Comparison of ENCODE assay signal across 13 cellular contexts in the genomic region with DNA sequence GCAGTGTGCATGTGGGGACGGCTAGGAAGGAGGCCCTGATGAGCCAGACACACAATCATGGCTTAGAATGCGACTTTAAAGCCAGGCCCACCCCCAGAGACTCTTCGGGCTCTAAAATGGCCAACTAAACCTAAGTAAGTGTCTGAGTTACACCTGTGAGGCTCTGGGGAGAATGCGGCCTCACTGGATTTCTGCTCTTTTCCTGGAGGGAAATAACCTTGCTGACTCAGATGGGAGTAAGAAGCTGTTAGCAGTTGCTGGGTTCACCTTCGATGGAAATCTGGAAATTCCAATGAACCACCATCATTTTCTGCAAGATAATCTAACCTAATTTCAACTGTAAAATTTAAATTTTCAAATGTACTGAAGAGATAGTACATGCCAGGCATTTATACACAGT.
DNase-seq lines count a peak whose midpoint lies in the region; ATAC-seq, FAIRE-seq and TF ChIP-seq lines count a peak whose summit lies in the region.
"Had no signal": no experiment of that assay in that cellular context is flagged by ENCODE, and none has a peak within 500 bp of the region (broad histone marks: within the 10 kb centered on the region; RNA-seq: fewer than 3 reads in every experiment).

No MANE protein-coding gene starts in this region.

- H2AFZ ChIP-seq in keratinocyte (ENCODE audit: control insufficient read depth, low read length), result no peak overlapping the region

- H3K36me3 Mint-ChIP-seq in activated CD4-positive, alpha-beta T cell treated with anti-CD3 and anti-CD28 coated beads for 36 hours (ENCODE audit: low read depth), result peaks cover 1% of the 10 kb centered on the region
- no peaks in the 10 kb centered on the region for H3K36me3 Mint-ChIP-seq in activated T-helper 2 cell treated with anti-CD3 and anti-CD28 coated beads, Interferon-gamma antibody, Interleukin-2, Interleukin-4, amounts not matched to agents 10 μg/mL and 5 μg/mL and 100 μg/mL, durations not matched to agents 14 hours and 24 hours and 36 hours (ENCODE audit: low read depth)

- no peak for ATAC-seq in activated CD4-positive, alpha-beta T cell treated with anti-CD3 and anti-CD28 coated beads for 36 hours

- FAIRE-seq in keratinocyte (lab: Jason Lieb, UNC), result peak; percentile 59
- no peak for FAIRE-seq in HTR-8/SVneo (lab: Jason Lieb, UNC)
- FAIRE-seq: G401.6 had no signal

- dilution Hi-C loops in keratinocyte (cut with MboI; ENCODE audit: extremely low pct_ligation_motif_present, low sequenced_read_pairs), result no loop called here

- H3K4me1 Mint-ChIP-seq in activated CD4-positive, alpha-beta T cell treated with anti-CD3 and anti-CD28 coated beads for 36 hours, result peaks cover 39% of the 10 kb centered on the region
- H3K4me1 Mint-ChIP-seq in activated T-helper 2 cell treated with anti-CD3 and anti-CD28 coated beads, Interferon-gamma antibody, Interleukin-2, Interleukin-4, amounts not matched to agents 10 μg/mL and 5 μg/mL and 100 μg/mL, durations not matched to agents 14 hours and 24 hours and 36 hours (ENCODE audit: low read depth), result peaks cover 37% of the 10 kb centered on the region

- H4K20me1 ChIP-seq in keratinocyte (ENCODE audit: control insufficient read depth, extremely low read depth, insufficient read depth, low read length), result no peaks in the 10 kb centered on the region

- POLR2A ChIA-PET in activated CD4-positive, alpha-beta T cell treated with anti-CD3 and anti-CD28 coated beads for 36 hours (lab: Charles Lee), result no interaction called here

- peak overlapping the region; percentile 67 for H3K27ac Mint-ChIP-seq in activated CD4-positive, alpha-beta T cell treated with anti-CD3 and anti-CD28 coated beads for 36 hours
- H3K27ac Mint-ChIP-seq in activated T-helper 2 cell treated with anti-CD3 and anti-CD28 coated beads, Interferon-gamma antibody, Interleukin-2, Interleukin-4, amounts not matched to agents 10 μg/mL and 5 μg/mL and 100 μg/mL, durations not matched to agents 14 hours and 24 hours and 36 hours, result no peak overlapping the region

- H3K4me3 ChIP-seq in keratinocyte (ENCODE audit: control insufficient read depth in 2 of 3, extremely low read depth in 1 of 3, insufficient read depth in 2 of 3, low read depth in 1 of 3, low read length in 3 of 3) (no peak overlapping the region), transverse colon (no peak overlapping the region)

- H3K27ac ChIP-seq in keratinocyte (ENCODE audit: control insufficient read depth, insufficient read depth, low read length) (no peak overlapping the region), transverse colon (peak overlapping the region; percentile 88 to 94 (median 92))

- no peaks in the 10 kb centered on the region for H3K9me3 Mint-ChIP-seq in activated CD4-positive, alpha-beta T cell treated with anti-CD3 and anti-CD28 coated beads for 36 hours (ENCODE audit: low read depth)
- H3K9me3 Mint-ChIP-seq in activated T-helper 2 cell treated with anti-CD3 and anti-CD28 coated beads, Interferon-gamma antibody, Interleukin-2, Interleukin-4, amounts not matched to agents 10 μg/mL and 5 μg/mL and 100 μg/mL, durations not matched to agents 14 hours and 24 hours and 36 hours, result no peaks in the 10 kb centered on the region

- TF ChIP-seq POLR2A in transverse colon (IDR thresholded peaks at IDR 0.05), result no peak

- H3K79me2 ChIP-seq in keratinocyte (ENCODE audit: control insufficient read depth, insufficient read depth, low read length), result no peaks in the 10 kb centered on the region

- CTCF ChIA-PET in activated CD4-positive, alpha-beta T cell treated with anti-CD3 and anti-CD28 coated beads for 36 hours (lab: Charles Lee), result interaction anchor here (0.6 to 5.0 kb wide), 8 partner anchors 8 to 595 kb away, joined by 3 to 26 read pairs (median 4); a partner anchor contains a TSS

- no peaks in the 10 kb centered on the region for H3K9me1 ChIP-seq in keratinocyte (ENCODE audit: control insufficient read depth, extremely low read depth, insufficient read depth, low read length)

- H3K4me1 ChIP-seq in keratinocyte (ENCODE audit: control insufficient read depth, extremely low read depth, insufficient read depth, low read length) (peaks cover 18% of the 10 kb centered on the region), transverse colon (peaks cover 15 to 35% (median 18%) of the 10 kb centered on the region in 4 donors)

- no peak for TF ChIP-seq CTCF in keratinocyte (optimal IDR thresholded peaks at IDR 0.05 in 1 of 3, IDR thresholded peaks at IDR 0.05 in 1 of 3, conservative IDR thresholded peaks at IDR 0.05 in 1 of 3; ENCODE audit: extremely low read depth in 1 of 3, insufficient read depth in 2 of 3, low read length in 3 of 3)
- no peak for TF ChIP-seq CTCF in transverse colon (IDR thresholded peaks at IDR 0.05)

- no peak overlapping the region for H3K9ac ChIP-seq in keratinocyte (ENCODE audit: control insufficient read depth, extremely low read depth, insufficient read depth, low read length)

- intact Hi-C loops in activated CD4-positive, alpha-beta T cell treated with anti-CD3 and anti-CD28 coated beads for 36 hours (cut with DNase I, micrococcal nuclease), result loop anchor here (1.0 to 10.0 kb wide), 4 partner anchors 155 to 694 kb away; a partner anchor contains a TSS
- intact Hi-C loops in activated T-helper 2 cell treated with anti-CD3 and anti-CD28 coated beads, Interferon-gamma antibody, Interleukin-2, Interleukin-4, amounts not matched to agents 10 μg/mL and 5 μg/mL and 100 μg/mL, durations not matched to agents 14 hours and 24 hours and 36 hours (cut with micrococcal nuclease), result loop anchor here (5.0 kb wide), 4 partner anchors 121 to 594 kb away; a partner anchor contains a TSS
- intact Hi-C loops in transverse colon (cut with DNase I; ENCODE audit: low total_unique reads), result loop anchor here (5.0 kb wide), 1 partner anchor 514 kb away; no protein-coding TSS in a partner anchor

- no peak overlapping the region for H3K4me2 ChIP-seq in keratinocyte (ENCODE audit: control insufficient read depth, extremely low read depth, insufficient read depth, low read depth, low read length)

- no peak for TF ChIP-seq EP300 in transverse colon (IDR thresholded peaks at IDR 0.05; ENCODE audit: low read depth)

- H3K36me3 ChIP-seq in keratinocyte (ENCODE audit: control insufficient read depth in 2 of 2, extremely low read depth in 1 of 2, insufficient read depth in 2 of 2, low read length in 2 of 2) (no peaks in the 10 kb centered on the region), transverse colon (no peaks in the 10 kb centered on the region)
- H3K36me3 ChIP-seq: gastrocnemius medialis had no signal

- H3K27me3 Mint-ChIP-seq in activated CD4-positive, alpha-beta T cell treated with anti-CD3 and anti-CD28 coated beads for 36 hours, result peaks cover 15% of the 10 kb centered on the region
- peaks cover 17% of the 10 kb centered on the region for H3K27me3 Mint-ChIP-seq in activated T-helper 2 cell treated with anti-CD3 and anti-CD28 coated beads, Interferon-gamma antibody, Interleukin-2, Interleukin-4, amounts not matched to agents 10 μg/mL and 5 μg/mL and 100 μg/mL, durations not matched to agents 14 hours and 24 hours and 36 hours (ENCODE audit: low read depth)

- H3K27me3 ChIP-seq in keratinocyte (ENCODE audit: control insufficient read depth, extremely low read depth, insufficient read depth, low read length) (no peaks in the 10 kb centered on the region), transverse colon (no peaks in the 10 kb centered on the region)
- H3K27me3 ChIP-seq: gastrocnemius medialis had no signal

- DNase-seq in activated CD4-positive, alpha-beta T cell treated with anti-CD3 and anti-CD28 coated beads for 36 hours, result no peak
- no peak for DNase-seq in activated CD4-positive, alpha-beta T cell treated with anti-CD3 and anti-CD28 coated beads for 1 hour
- no peak for DNase-seq in activated T-helper 2 cell treated with anti-CD3 and anti-CD28 coated beads, Interferon-gamma antibody, Interleukin-2, Interleukin-4, amounts not matched to agents 10 μg/mL and 5 μg/mL and 100 μg/mL, durations not matched to agents 14 hours and 24 hours and 36 hours (ENCODE audit: low spot score)
- DNase-seq in keratinocyte (ENCODE audit: low read depth, low spot score) (no peak), transverse colon (no peak), COR-L47 (lab: John Stamatoyannopoulos, UW) (no peak), HTR-8/SVneo (ENCODE audit: insufficient read length, low spot score) (no peak)
- DNase-seq in activated CD8-positive, alpha-beta memory T cell treated with anti-CD3 and anti-CD28 coated beads, Interleukin-2, amount 50 U/mL, for 48 hours, result no peak
- DNase-seq: activated CD4-positive, CD25-positive, alpha-beta regulatory T cell treated with anti-CD3 and anti-CD28 coated beads, Interleukin-2, amount 50 U/mL, for 72 hours; activated effector memory CD4-positive, alpha-beta T cell treated with anti-CD3 and anti-CD28 coated beads, Interleukin-2, amount 50 U/mL, for 16 hours; stimulated activated CD4-positive, alpha-beta T cell treated with anti-CD3 and anti-CD28 coated beads, Interleukin-4, amount 100 ng/mL, for 4 hours had no signal

- H3K4me3 Mint-ChIP-seq in activated CD4-positive, alpha-beta T cell treated with anti-CD3 and anti-CD28 coated beads for 36 hours, result peak overlapping the region; percentile 37
- peak overlapping the region; percentile 42 for H3K4me3 Mint-ChIP-seq in activated T-helper 2 cell treated with anti-CD3 and anti-CD28 coated beads, Interferon-gamma antibody, Interleukin-2, Interleukin-4, amounts not matched to agents 10 μg/mL and 5 μg/mL and 100 μg/mL, durations not matched to agents 14 hours and 24 hours and 36 hours (ENCODE audit: low read depth)

- H3K9me3 ChIP-seq in keratinocyte (ENCODE audit: control insufficient read depth, low read depth, low read length), result no peaks in the 10 kb centered on the region
- no peaks in the 10 kb centered on the region for H3K9me3 ChIP-seq in transverse colon
- H3K9me3 ChIP-seq: gastrocnemius medialis had no signal

- in situ Hi-C loops in transverse colon (cut with MboI; ENCODE audit: low pct_ligation_motif_present in 1 of 4, low pct_unique_long_range_greater_than_20kb in 1 of 4, low sequenced_read_pairs in 3 of 4), result loop anchor here (5.0 to 25.0 kb wide), 6 partner anchors 94 to 527 kb away; no protein-coding TSS in a partner anchor

- WGBS in transverse colon (ENCODE audit: low coverage in 1 of 2), 2 donors, result 50 to 82% methylated on average over 1 to 5 of the region's 5 CpGs
